Comparison of ENCODE assay signal across 17 cellular contexts in the genomic region with DNA sequence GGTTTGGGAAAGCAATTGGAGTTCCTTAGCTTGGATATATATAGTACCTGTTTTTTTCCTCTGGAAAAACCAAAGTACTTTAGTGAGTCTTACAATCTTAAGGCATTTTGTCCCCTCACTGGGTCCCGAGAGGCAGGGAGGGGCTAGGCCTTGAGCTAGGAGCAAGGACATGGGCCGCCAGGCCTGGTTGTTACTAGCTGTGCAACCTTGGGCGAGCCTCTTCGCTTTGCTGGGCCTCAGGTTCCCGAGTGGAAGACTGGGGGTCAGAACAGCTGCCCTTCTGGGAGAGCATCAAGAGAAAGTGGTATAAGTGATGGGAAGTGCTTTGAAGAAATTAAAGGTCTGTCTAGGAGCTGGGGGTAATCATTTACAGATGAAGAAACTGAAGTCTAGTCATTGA.
DNase-seq lines count a peak whose midpoint lies in the region; ATAC-seq and TF ChIP-seq lines count a peak whose summit lies in the region.
"Had no signal": no experiment of that assay in that cellular context is flagged by ENCODE, and none has a peak within 500 bp of the region (broad histone marks: within the 10 kb centered on the region; RNA-seq: fewer than 3 reads in every experiment).

No MANE protein-coding gene starts in this region.

- 90 to 95% methylated on average over 5 of the region's 5 CpGs for WGBS in thyroid gland, 2 donors

- no peak for ATAC-seq in GM18517 (IDR thresholded peaks at IDR 0.05; ENCODE audit: unreplicated experiment)
- ATAC-seq: HepG2 had no signal

- H3K27ac Mint-ChIP-seq in chondrocyte (ENCODE audit: unreplicated experiment) = no peak overlapping the region
- H3K27ac Mint-ChIP-seq: CD4-positive, alpha-beta memory T cell had no signal

- no peak for TF ChIP-seq POLR2A in thyroid gland (IDR thresholded peaks at IDR 0.05)

- H3K27me3 Mint-ChIP-seq in chondrocyte (ENCODE audit: low read depth) = no peaks in the 10 kb centered on the region

- TF ChIP-seq CTCF in chondrocyte (IDR thresholded peaks at IDR 0.05) (no peak), thyroid gland (IDR thresholded peaks at IDR 0.05) (no peak)

- H3K4me3 ChIP-seq in thyroid gland (replicated peaks in 1 of 3) = no peak overlapping the region
- H3K4me3 ChIP-seq: BLaER1 had no signal

- intact Hi-C loops in thyroid gland (cut with DNase I) = no loop called here

- no peaks in the 10 kb centered on the region for H3K4me1 ChIP-seq in thyroid gland

- no peaks in the 10 kb centered on the region for H3K27me3 ChIP-seq in thyroid gland
- H3K27me3 ChIP-seq: BLaER1 had no signal

- no peaks in the 10 kb centered on the region for H3K9me3 ChIP-seq in thyroid gland
- H3K9me3 ChIP-seq: BLaER1 had no signal

- H3K27ac ChIP-seq in thyroid gland = no peak overlapping the region
- H3K27ac ChIP-seq: BLaER1 had no signal

- peak; percentile 35 for DNase-seq in activated CD8-positive, alpha-beta memory T cell treated with anti-CD3 and anti-CD28 coated beads for 24 hours
- DNase-seq in activated CD8-positive, alpha-beta memory T cell treated with anti-CD3 and anti-CD28 coated beads, Interleukin-2, amount 50 U/mL, for 48 hours = no peak
- DNase-seq in chondrocyte (ENCODE audit: low spot score) = peak; percentile 75
- peak; percentile 1 for DNase-seq in kidney glomerular epithelial cell (lab: John Stamatoyannopoulos, UW)
- DNase-seq in renal cortical epithelial cell (ENCODE audit: low read depth) = peak; percentile 69
- DNase-seq in thyroid gland = no peak
- no peak for DNase-seq in NK-92 (lab: John Stamatoyannopoulos, UW; ENCODE audit: unreplicated experiment)
- DNase-seq: 8988T; CD4-positive, alpha-beta memory T cell; DMS153; DMS79 treated with DMSO at 0.1 percent for 48 hours; GF-D8; GOT3 had no signal

- H3K9me3 Mint-ChIP-seq in chondrocyte (ENCODE audit: low read depth) = no peaks in the 10 kb centered on the region

- no peaks in the 10 kb centered on the region for H3K36me3 ChIP-seq in thyroid gland
- H3K36me3 ChIP-seq: BLaER1 had no signal

- peaks cover 15% of the 10 kb centered on the region for H3K36me3 Mint-ChIP-seq in chondrocyte (ENCODE audit: low read depth)
- H3K36me3 Mint-ChIP-seq: CD4-positive, alpha-beta memory T cell had no signal

- H3K4me1 Mint-ChIP-seq in chondrocyte (ENCODE audit: low read depth) = peaks cover 10% of the 10 kb centered on the region
- H3K4me1 Mint-ChIP-seq: CD4-positive, alpha-beta memory T cell had no signal

- H3K4me3 Mint-ChIP-seq in chondrocyte (ENCODE audit: unreplicated experiment) = no peak overlapping the region
- H3K4me3 Mint-ChIP-seq: CD14-positive monocyte; CD4-positive, alpha-beta memory T cell had no signal

Comparison
In these comparisons a context has a peak if more than half of its experiments do, and no peak if none do; other contexts are left out.
1. DNase-seq: peak in activated CD8-positive, alpha-beta memory T cell treated with anti-CD3 and anti-CD28 coated beads for 24 hours (single experiment), chondrocyte (single experiment), kidney glomerular epithelial cell (single experiment) and renal cortical epithelial cell (single experiment); none in activated CD8-positive, alpha-beta memory T cell treated with anti-CD3 and anti-CD28 coated beads, Interleukin-2, amount 50 U/mL, for 48 hours (single experiment), thyroid gland (0 of 2) and NK-92 (single experiment).